Comparison of ENCODE assay signal across 26 cellular contexts in genomic region chr18:24840640-24841039, GRCh38.
"Had no signal": no experiment of that assay in that cellular context is flagged by ENCODE, and none has a peak within 500 bp of the region (broad histone marks: within the 10 kb centered on the region; RNA-seq: fewer than 3 reads in every experiment).

No MANE protein-coding gene starts in this region.

- H3K9me3 ChIP-seq: SJSA1 had no signal

- H3K9me3 Mint-ChIP-seq: activated CD8-positive, alpha-beta T cell treated with anti-CD3 and anti-CD28 coated beads for 36 hours; activated naive CD4-positive, alpha-beta T cell treated with anti-CD3 and anti-CD28 coated beads, Interleukin-2, amount 10 ng/mL, durations not matched to agents 7 days and 5 days; activated naive CD8-positive, alpha-beta T cell treated with anti-CD3 and anti-CD28 coated beads for 36 hours; activated T-helper 2 cell treated with anti-CD3 and anti-CD28 coated beads, Interferon-gamma antibody, Interleukin-2, Interleukin-4, amounts not matched to agents 10 μg/mL and 5 μg/mL and 100 μg/mL, durations not matched to agents 14 hours and 24 hours and 36 hours; T-helper 1 cell treated with Interleukin-12 subunit alpha and Interleukin-12 subunit beta and Interleukin-4 antibody, amounts not matched to agents 30 μg/mL and 1 μg/mL, for 36 hours had no signal

- H3K4me1 Mint-ChIP-seq: activated naive CD4-positive, alpha-beta T cell treated with anti-CD3 and anti-CD28 coated beads, Interleukin-2, amount 10 ng/mL, durations not matched to agents 7 days and 5 days; activated naive CD8-positive, alpha-beta T cell treated with anti-CD3 and anti-CD28 coated beads for 36 hours had no signal

- H3K27me3 Mint-ChIP-seq: activated naive CD4-positive, alpha-beta T cell treated with anti-CD3 and anti-CD28 coated beads, Interleukin-2, amount 10 ng/mL, durations not matched to agents 7 days and 5 days; activated naive CD8-positive, alpha-beta T cell treated with anti-CD3 and anti-CD28 coated beads for 36 hours had no signal

- H3K4me3 Mint-ChIP-seq: activated CD8-positive, alpha-beta T cell treated with anti-CD3 and anti-CD28 coated beads for 36 hours; activated naive CD4-positive, alpha-beta T cell treated with anti-CD3 and anti-CD28 coated beads, Interleukin-2, amount 10 ng/mL, durations not matched to agents 7 days and 5 days; activated naive CD8-positive, alpha-beta T cell treated with anti-CD3 and anti-CD28 coated beads for 36 hours; activated T-cell treated with anti-CD3 and anti-CD28 coated beads, Interleukin-2, amount 50 U/mL, for 72 hours; T-helper 1 cell treated with Interleukin-12 subunit alpha and Interleukin-12 subunit beta and Interleukin-4 antibody, amounts not matched to agents 30 μg/mL and 1 μg/mL, for 36 hours had no signal

- ATAC-seq: activated CD4-positive, CD25-positive, alpha-beta regulatory T cell treated with anti-CD3 and anti-CD28 coated beads, Interleukin-2, amount 50 U/mL, for 24 hours; activated CD8-positive, alpha-beta T cell treated with anti-CD3 and anti-CD28 coated beads for 36 hours; activated T-cell treated with anti-CD3 and anti-CD28 coated beads, Interleukin-2, amount 50 U/mL, for 72 hours; Panc1; SK-N-SH treated with all-trans-retinoic acid at 6 μM for 48 hours had no signal

- H3K27ac ChIP-seq: SJSA1 had no signal

- H3K36me3 ChIP-seq: SJSA1 had no signal

- H3K4me3 ChIP-seq: SJSA1 had no signal

- H3K27ac Mint-ChIP-seq: activated CD8-positive, alpha-beta T cell treated with anti-CD3 and anti-CD28 coated beads for 36 hours; activated naive CD4-positive, alpha-beta T cell treated with anti-CD3 and anti-CD28 coated beads, Interleukin-2, amount 10 ng/mL, durations not matched to agents 7 days and 5 days; activated naive CD8-positive, alpha-beta T cell treated with anti-CD3 and anti-CD28 coated beads for 36 hours; activated T-cell treated with anti-CD3 and anti-CD28 coated beads, Interleukin-2, amount 50 U/mL, for 72 hours; activated T-helper 2 cell treated with anti-CD3 and anti-CD28 coated beads, Interferon-gamma antibody, Interleukin-2, Interleukin-4, amounts not matched to agents 10 μg/mL and 5 μg/mL and 100 μg/mL, durations not matched to agents 14 hours and 24 hours and 36 hours; T-helper 1 cell treated with Interleukin-12 subunit alpha and Interleukin-12 subunit beta and Interleukin-4 antibody, amounts not matched to agents 30 μg/mL and 1 μg/mL, for 36 hours had no signal

- H3K4me1 ChIP-seq: SJSA1 had no signal

- DNase-seq: activated CD4-positive, alpha-beta T cell treated with anti-CD3 and anti-CD28 coated beads for 4 hours; activated CD8-positive, alpha-beta memory T cell treated with anti-CD3 and anti-CD28 coated beads, Interleukin-2, amount 50 U/mL, for 4 hours; activated CD8-positive, alpha-beta T cell treated with anti-CD3 and anti-CD28 coated beads for 36 hours; activated gamma-delta T cell treated with Interleukin-2 at 50 U/mL for 16 hours; activated naive CD4-positive, alpha-beta T cell treated with anti-CD3 and anti-CD28 coated beads, Interleukin-2, amount 10 ng/mL, durations not matched to agents 7 days and 5 days; activated naive CD8-positive, alpha-beta T cell treated with anti-CD3 and anti-CD28 coated beads for 36 hours; activated T-cell treated with anti-CD3 and anti-CD28 coated beads, Interleukin-2, amount 50 U/mL, for 72 hours; cerebellar nuclear complex; MM.1S; NCI-H1105; NCI-H1436; NCI-H1694 treated with DMSO at 0.1 percent for 48 hours; NCI-H2029 treated with DMSO at 0.1 percent for 48 hours; NCI-H510A treated with DMSO at 0.1 percent for 48 hours; NCI-H69; NK-92 treated with Interleukin-12 subunit alpha and Interleukin-12 subunit beta, amount 100 ng/mL, for 24 hours; OCI-M1; Right ventricle myocardium superior; RPMI8226; SW 1271 had no signal

- H3K36me3 Mint-ChIP-seq: activated naive CD4-positive, alpha-beta T cell treated with anti-CD3 and anti-CD28 coated beads, Interleukin-2, amount 10 ng/mL, durations not matched to agents 7 days and 5 days; activated naive CD8-positive, alpha-beta T cell treated with anti-CD3 and anti-CD28 coated beads for 36 hours had no signal

- H3K27me3 ChIP-seq: SJSA1 had no signal
